In genomic region chr14:52797653-52798052, GRCh38 we compare ENCODE assay signal across 15 cellular contexts.
"Had no signal": no experiment of that assay in that cellular context is flagged by ENCODE, and none has a peak within 500 bp of the region (broad histone marks: within the 10 kb centered on the region; RNA-seq: fewer than 3 reads in every experiment).

No MANE protein-coding gene starts in this region.

- H3K27me3 ChIP-seq: adrenal gland, esophagus muscularis mucosa, heart right ventricle, suprapubic skin, transverse colon, vagina had no signal

- ATAC-seq: activated T-cell treated with anti-CD3 and anti-CD28 coated beads, Interleukin-2, amount 50 U/mL, for 72 hours; heart right ventricle; stimulated activated naive CD8-positive, alpha-beta T cell treated with anti-CD3 and anti-CD28 coated beads, Interleukin-15, Interleukin-2, amounts not matched to agents 100 U/mL and 50 U/mL, for 24 hours had no signal

- DNase-seq: activated effector memory CD4-positive, alpha-beta T cell treated with anti-CD3 and anti-CD28 coated beads, Interleukin-2, amount 50 U/mL, for 16 hours; activated T-cell treated with anti-CD3 and anti-CD28 coated beads, Interleukin-2, amount 50 U/mL, for 72 hours; adrenal gland; effector CD4-positive, alpha-beta T cell; heart right ventricle; nucleus accumbens; stimulated activated CD4-positive, alpha-beta T cell treated with anti-CD3 and anti-CD28 coated beads, Interleukin-2, amount 100 ng/mL, for 24 hours; stimulated activated naive CD8-positive, alpha-beta T cell treated with anti-CD3 and anti-CD28 coated beads, Interleukin-15, Interleukin-2, amounts not matched to agents 100 U/mL and 50 U/mL, for 24 hours; transverse colon had no signal

- H3K9me3 ChIP-seq: adrenal gland, esophagus muscularis mucosa, heart right ventricle, suprapubic skin, transverse colon, vagina had no signal

- H3K27ac Mint-ChIP-seq: activated naive CD4-positive, alpha-beta T cell treated with anti-CD3 and anti-CD28 coated beads, Interleukin-2, amount 50 U/mL, for 24 hours; activated T-cell treated with anti-CD3 and anti-CD28 coated beads, Interleukin-2, amount 50 U/mL, for 72 hours; memory B cell; nephron had no signal

- H3K27me3 Mint-ChIP-seq: activated naive CD4-positive, alpha-beta T cell treated with anti-CD3 and anti-CD28 coated beads, Interleukin-2, amount 50 U/mL, for 24 hours had no signal

- H3K36me3 Mint-ChIP-seq: activated naive CD4-positive, alpha-beta T cell treated with anti-CD3 and anti-CD28 coated beads, Interleukin-2, amount 50 U/mL, for 24 hours had no signal

- H3K4me3 Mint-ChIP-seq: activated naive CD4-positive, alpha-beta T cell treated with anti-CD3 and anti-CD28 coated beads, Interleukin-2, amount 50 U/mL, for 24 hours; activated T-cell treated with anti-CD3 and anti-CD28 coated beads, Interleukin-2, amount 50 U/mL, for 72 hours; memory B cell; nephron had no signal

- H3K27ac ChIP-seq: adrenal gland, esophagus muscularis mucosa, heart right ventricle, suprapubic skin, transverse colon, vagina had no signal

- H3K36me3 ChIP-seq: adrenal gland, esophagus muscularis mucosa, heart right ventricle, suprapubic skin, transverse colon, vagina had no signal

- H3K4me3 ChIP-seq: adrenal gland, esophagus muscularis mucosa, heart right ventricle, suprapubic skin, transverse colon, vagina had no signal

- H3K4me1 ChIP-seq: adrenal gland, suprapubic skin, transverse colon, vagina had no signal

- H3K9me3 Mint-ChIP-seq: activated naive CD4-positive, alpha-beta T cell treated with anti-CD3 and anti-CD28 coated beads, Interleukin-2, amount 50 U/mL, for 24 hours; nephron had no signal
